In the genomic region with DNA sequence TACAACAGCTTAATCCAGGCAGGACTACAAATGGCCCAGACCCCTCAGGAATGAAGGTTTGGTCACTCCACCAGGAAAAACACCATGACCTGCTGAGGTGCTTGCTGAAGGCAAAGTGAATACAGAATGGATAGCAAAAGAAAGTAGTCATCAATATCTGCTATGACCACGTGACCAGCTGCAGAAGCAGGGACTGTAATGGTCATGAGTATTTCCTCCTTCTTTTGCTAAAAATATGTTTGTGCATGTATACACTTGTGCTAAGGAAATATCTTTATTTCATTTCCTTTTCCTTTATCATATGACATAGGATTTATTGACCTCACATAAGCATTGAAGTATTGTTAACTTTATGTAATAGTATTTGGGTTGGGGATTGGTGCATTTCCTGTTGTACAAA, we compare ENCODE assay signal across 9 cellular contexts. TPM values are rescaled to one million over a fixed set of nuclear protein-coding genes. Genes with fewer than 3 reads are reported as not detected.
"Had no signal": no experiment of that assay in that cellular context is flagged by ENCODE, and none has a peak within 500 bp of the region (broad histone marks: within the 10 kb centered on the region; RNA-seq: fewer than 3 reads in every experiment).

No MANE protein-coding gene starts in this region.

- FAIRE-seq: HTR-8/SVneo had no signal

- H3K4me3 ChIP-seq: GM23248, HAP-1 had no signal

- H3K36me3 ChIP-seq: HAP-1 had no signal

- H3K4me1 ChIP-seq: HAP-1 had no signal

- H3K9me3 ChIP-seq: HAP-1 had no signal

- H3K9ac ChIP-seq: GM23248 had no signal

- H2AFZ ChIP-seq: GM23248 had no signal

- H3K27ac ChIP-seq: GM23248 had no signal

- DNase-seq: GM23248, GOT3, H7, HFFc6, IMR-90, KBM-7 had no signal

RNA-seq across cellular contexts. Expression of a gene that starts 26.4 kb away (rescaled TPM):
- total RNA-seq: GM23248, H4, HFFc6, IMR-90 had no signal
- polyA plus RNA-seq: GM23248 had no signal

RNA-seq across cellular contexts. Expression of a gene that starts 43.9 kb away (rescaled TPM):
- total RNA-seq: GM23248, H4, H7 had no signal
- polyA plus RNA-seq: GM23248 had no signal
